Comparison of ENCODE assay signal across 9 cellular contexts in the genomic region with DNA sequence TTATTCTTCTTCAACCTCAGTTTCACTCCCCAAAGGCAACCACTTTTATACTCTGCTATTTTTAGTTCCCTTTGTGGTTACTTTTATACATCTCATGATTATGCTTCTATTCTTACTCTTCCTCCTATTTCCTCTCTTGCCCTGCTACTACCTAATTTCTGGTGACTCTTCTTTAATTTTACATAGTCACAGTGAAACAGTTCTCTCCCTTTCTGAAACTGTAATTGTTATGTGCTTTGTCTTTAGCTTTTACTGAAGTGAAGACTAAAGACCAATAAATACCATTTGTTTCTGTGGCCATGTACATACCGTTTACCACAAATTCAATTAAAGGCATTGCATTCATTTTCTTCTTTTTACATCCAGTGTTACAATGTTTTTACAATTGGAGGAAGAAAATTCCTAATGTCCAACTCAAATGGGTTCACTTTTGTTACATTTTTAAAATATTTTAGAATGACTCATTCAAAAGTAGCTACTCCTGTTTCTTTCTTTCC.
A peak's percentile ranks its signal among the peaks of the same experiment; 100 is the strongest.
DNase-seq lines count a peak whose midpoint lies in the region; ATAC-seq and TF ChIP-seq lines count a peak whose summit lies in the region.
"Had no signal": no experiment of that assay in that cellular context is flagged by ENCODE, and none has a peak within 500 bp of the region (broad histone marks: within the 10 kb centered on the region; RNA-seq: fewer than 3 reads in every experiment).

No MANE protein-coding gene starts in this region.

- H3K9me3 ChIP-seq in sigmoid colon = no peaks in the 10 kb centered on the region

- no peaks in the 10 kb centered on the region for H3K4me1 ChIP-seq in sigmoid colon

- H3K27me3 ChIP-seq in sigmoid colon = no peaks in the 10 kb centered on the region

- CTCF ChIA-PET in HEK293T (lab: Yijun Ruan, JAX) = no interaction called here

- no peak for TF ChIP-seq POLR2A in sigmoid colon (IDR thresholded peaks at IDR 0.05)

- H3K36me3 ChIP-seq in sigmoid colon = no peaks in the 10 kb centered on the region

- H3K4me3 ChIP-seq in astrocyte of the spinal cord (ENCODE audit: low read depth, low read length) (no peak overlapping the region), sigmoid colon (no peak overlapping the region)

- no peak for TF ChIP-seq EP300 in sigmoid colon (IDR thresholded peaks at IDR 0.05)

- POLR2A ChIA-PET in HEK293T (lab: Yijun Ruan, JAX) = no interaction called here

- ATAC-seq in GM21367 (IDR thresholded peaks at IDR 0.05; ENCODE audit: unreplicated experiment) (peak; percentile 93), HG03442 (IDR thresholded peaks at IDR 0.05; ENCODE audit: unreplicated experiment) (peak; percentile 98)

- no peak overlapping the region for H3K27ac ChIP-seq in sigmoid colon

- 33 to 41% methylated on average over 1 of the region's 1 CpG for WGBS in sigmoid colon, 2 donors

- no peak for TF ChIP-seq CTCF in astrocyte of the spinal cord (IDR thresholded peaks at IDR 0.05; ENCODE audit: low read depth, low read length)
- no peak for TF ChIP-seq CTCF in sigmoid colon (IDR thresholded peaks at IDR 0.05)

- in situ Hi-C loops in astrocyte of the spinal cord (cut with HindIII; ENCODE audit: low sequenced_read_pairs) = no loop called here

- intact Hi-C loops in sigmoid colon (cut with DNase I) = no loop called here

- DNase-seq in AML-193 (lab: John Stamatoyannopoulos, UW) (peak; percentile 7 to 32), astrocyte of the spinal cord (ENCODE audit: low read depth, low spot score) (peak; percentile 84), SK-N-DZ (ENCODE audit: low spot score) (no peak), sigmoid colon (no peak), HEK293T (ENCODE audit: extremely low spot score) (no peak)
- no peak for DNase-seq in activated CD4-positive, alpha-beta T cell treated with anti-CD3 and anti-CD28 coated beads for 48 hours
- DNase-seq: T-helper 1 cell had no signal

TF ChIP-seq in HEK293T, 16 proteins besides CTCF, POLR2A, EP300 and RAD21:
- TF ChIP-seq FOXM1 (IDR thresholded peaks at IDR 0.05; ENCODE audit: borderline replicate concordance) = no peak
- TF ChIP-seq ELF4 (IDR thresholded peaks at IDR 0.05) = no peak
- TF ChIP-seq ARNT (IDR thresholded peaks at IDR 0.05) = no peak
- TF ChIP-seq L3MBTL2 (conservative IDR thresholded peaks at IDR 0.05) = no peak
- no peak for TF ChIP-seq FOXA1 (IDR thresholded peaks at IDR 0.05)
- TF ChIP-seq NFRKB (IDR thresholded peaks at IDR 0.05) = no peak
- no peak for TF ChIP-seq SUZ12 (IDR thresholded peaks at IDR 0.05)
- no peak for TF ChIP-seq TARDBP (IDR thresholded peaks at IDR 0.05)
- TF ChIP-seq FOXK2 (IDR thresholded peaks at IDR 0.05) = no peak
- TF ChIP-seq SP1 (IDR thresholded peaks at IDR 0.05) = no peak
- no peak for TF ChIP-seq BHLHE40 (IDR thresholded peaks at IDR 0.05; ENCODE audit: borderline replicate concordance)
- no peak for TF ChIP-seq ZNF384 (IDR thresholded peaks at IDR 0.05)
- TF ChIP-seq, protein P1, sequence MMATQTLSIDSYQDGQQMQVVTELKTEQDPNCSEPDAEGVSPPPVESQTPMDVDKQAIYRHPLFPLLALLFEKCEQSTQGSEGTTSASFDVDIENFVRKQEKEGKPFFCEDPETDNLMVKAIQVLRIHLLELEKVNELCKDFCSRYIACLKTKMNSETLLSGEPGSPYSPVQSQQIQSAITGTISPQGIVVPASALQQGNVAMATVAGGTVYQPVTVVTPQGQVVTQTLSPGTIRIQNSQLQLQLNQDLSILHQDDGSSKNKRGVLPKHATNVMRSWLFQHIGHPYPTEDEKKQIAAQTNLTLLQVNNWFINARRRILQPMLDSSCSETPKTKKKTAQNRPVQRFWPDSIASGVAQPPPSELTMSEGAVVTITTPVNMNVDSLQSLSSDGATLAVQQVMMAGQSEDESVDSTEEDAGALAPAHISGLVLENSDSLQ (IDR thresholded peaks at IDR 0.05) = no peak
- TF ChIP-seq LEF1 (IDR thresholded peaks at IDR 0.05; ENCODE audit: borderline replicate concordance) = no peak
- no peak for TF ChIP-seq CTBP1 (IDR thresholded peaks at IDR 0.05; ENCODE audit: borderline replicate concordance)
- no peak for TF ChIP-seq HDGF (IDR thresholded peaks at IDR 0.05; ENCODE audit: borderline replicate concordance)

Comparison
In these comparisons a context has a peak if more than half of its experiments do, and no peak if none do; other contexts are left out.
1. DNase-seq: peak in AML-193 (2 of 2) and astrocyte of the spinal cord (single experiment); none in SK-N-DZ (single experiment), sigmoid colon (single experiment), activated CD4-positive, alpha-beta T cell treated with anti-CD3 and anti-CD28 coated beads for 48 hours (single experiment) and HEK293T (single experiment).